8 cellular contexts compared by ENCODE assay signal in genomic region chr13:80342541-80343371, GRCh38. TPM values are rescaled to one million over a fixed set of nuclear protein-coding genes. Genes with fewer than 3 reads are reported as not detected.
DNase-seq lines count a peak whose midpoint lies in the region; ATAC-seq lines count a peak whose summit lies in the region.

No MANE protein-coding gene starts in this region.

- peak overlapping the region; percentile 91 for H3K27ac ChIP-seq in cingulate gyrus (ENCODE audit: low read depth, low read length)

- peak; percentile 67 for ATAC-seq in HG02852 (IDR thresholded peaks at IDR 0.05; ENCODE audit: unreplicated experiment)
- peak; percentile 48 for ATAC-seq in left colon

- DNase-seq in NCI-H146 (lab: John Stamatoyannopoulos, UW) (peak; percentile 64), NCI-H146 treated with DMSO at 0.1 percent for 48 hours (lab: John Stamatoyannopoulos, UW; ENCODE audit: unreplicated experiment) (no peak), NCI-H1694 treated with DMSO at 0.1 percent for 48 hours (lab: John Stamatoyannopoulos, UW) (peak; percentile 80), left colon (peak; percentile 65 to 87)
- DNase-seq in activated CD4-positive, alpha-beta T cell treated with anti-CD3 and anti-CD28 coated beads for 1 hour = peak; percentile 45
- DNase-seq in stimulated activated CD4-positive, alpha-beta T cell treated with anti-CD3 and anti-CD28 coated beads, Interleukin-1b, Interleukin-23, amount 100 ng/mL, for 4 hours (ENCODE audit: low read depth in 2 of 2) = peak; percentile 49 to 66

- intact Hi-C loops in left colon (cut with DNase I, micrococcal nuclease) = no loop called here

RNA-seq across cellular contexts. Expression of gene SPRY2, which starts 1.8 kb away (rescaled TPM):
- total RNA-seq in left colon = 10 to 100 TPM; 52.4 to 66.8 TPM
